Comparison of ENCODE assay signal across 8 cellular contexts in genomic region chr1:41662061-41662655, GRCh38.
A peak's percentile ranks its signal among the peaks of the same experiment; 100 is the strongest.
DNase-seq lines count a peak whose midpoint lies in the region; ATAC-seq and TF ChIP-seq lines count a peak whose summit lies in the region.

No MANE protein-coding gene starts in this region.

- H3K4me1 ChIP-seq in SJSA1 (replicated peaks) (peaks cover 48% of the 10 kb centered on the region), heart right ventricle (peaks cover 4 to 66% (median 23%) of the 10 kb centered on the region in 9 donors), uterus (peaks cover 0 to 13% of the 10 kb centered on the region in 2 donors)

- H3K36me3 ChIP-seq in SJSA1 (peaks cover 4% of the 10 kb centered on the region), heart right ventricle (no peaks in the 10 kb centered on the region), uterus (no peaks in the 10 kb centered on the region)

- in situ Hi-C loops in GM18951 (cut with MboI; ENCODE audit: low sequenced_read_pairs, unreplicated experiment): no loop called here

- ATAC-seq in HG03159 (IDR thresholded peaks at IDR 0.05; ENCODE audit: unreplicated experiment) (peak; percentile 70), heart right ventricle (peak; percentile 60 to 89 (median 84))
- ATAC-seq in activated naive CD4-positive, alpha-beta T cell treated with anti-CD3 and anti-CD28 coated beads, Interleukin-2, amount 50 U/mL, for 72 hours: peak; percentile 77 to 89

- peak; percentile 51 for TF ChIP-seq POLR2A in GM18951 (IDR thresholded peaks at IDR 0.05; ENCODE audit: extremely low read depth, insufficient read depth, insufficient read length)
- peak; percentile 26 to 32 for TF ChIP-seq POLR2A in uterus (IDR thresholded peaks at IDR 0.05)

- no peaks in the 10 kb centered on the region for H3K9me3 Mint-ChIP-seq in activated naive CD4-positive, alpha-beta T cell treated with anti-CD3 and anti-CD28 coated beads, Interleukin-2, amount 50 U/mL, for 72 hours

- H3K27me3 ChIP-seq in SJSA1 (replicated peaks): no peaks in the 10 kb centered on the region
- peaks cover 0 to 13% (median 0%) of the 10 kb centered on the region in 7 donors for H3K27me3 ChIP-seq in heart right ventricle
- H3K27me3 ChIP-seq in uterus: no peaks in the 10 kb centered on the region

- H3K27ac Mint-ChIP-seq in activated naive CD4-positive, alpha-beta T cell treated with anti-CD3 and anti-CD28 coated beads, Interleukin-2, amount 50 U/mL, for 72 hours: no peak overlapping the region

- H3K9me3 ChIP-seq in SJSA1 (replicated peaks) (no peaks in the 10 kb centered on the region), heart right ventricle (no peaks in the 10 kb centered on the region), uterus (no peaks in the 10 kb centered on the region)

- WGBS in heart right ventricle, 2 donors: 0% methylated on average over 17 to 91 of the region's 91 CpGs

- intact Hi-C loops in heart right ventricle (cut with DNase I) (loop anchor here in 5 of 10 donors (1.0 to 10.0 kb wide), 6 partner anchors 16 to 1210 kb away; partner anchors contain the start of genes HIVEP3 (in 1 of the 5) and ZFP69B (in 1 of the 5)), uterus (cut with DNase I; ENCODE audit: low total_unique reads) (no loop called here)

- DNase-seq in AG09319 (ENCODE audit: extremely low read depth, low read depth) (peak; percentile 61), SJSA1 (ENCODE audit: low read depth in 1 of 2, low spot score in 2 of 2) (peak in 1 of 2 experiments; percentile 92), heart right ventricle (peak; percentile 71 to 86), putamen (ENCODE audit: low spot score) (peak; percentile 47), uterus (peak; percentile 52 to 62)
- DNase-seq in activated naive CD4-positive, alpha-beta T cell treated with anti-CD3 and anti-CD28 coated beads, Interleukin-2, amount 50 U/mL, for 72 hours (ENCODE audit: low spot score in 2 of 2): peak; percentile 65 to 75

- peaks cover 23 to 26% of the 10 kb centered on the region in 2 donors for H3K36me3 Mint-ChIP-seq in activated naive CD4-positive, alpha-beta T cell treated with anti-CD3 and anti-CD28 coated beads, Interleukin-2, amount 50 U/mL, for 72 hours

- TF ChIP-seq CTCF in AG09319 (IDR thresholded peaks at IDR 0.05; ENCODE audit: low read depth, low read length) (no peak), heart right ventricle (IDR thresholded peaks at IDR 0.05) (no peak), uterus (IDR thresholded peaks at IDR 0.05) (no peak)

- H3K4me3 ChIP-seq in SJSA1: peak overlapping the region; percentile 81
- H3K4me3 ChIP-seq in heart right ventricle: peak overlapping the region; percentile 53 to 84 (median 68)
- H3K4me3 ChIP-seq in uterus: peak overlapping the region; percentile 24 to 53

- peak overlapping the region; percentile 99 for H3K27ac ChIP-seq in SJSA1
- peak overlapping the region; percentile 50 to 98 (median 94) for H3K27ac ChIP-seq in heart right ventricle
- peak overlapping the region; percentile 85 to 90 for H3K27ac ChIP-seq in uterus
